21 cellular contexts compared by ENCODE assay signal in genomic region chr21:34649400-34649799, GRCh38. TPM values are rescaled to one million over a fixed set of nuclear protein-coding genes. Genes with fewer than 3 reads are reported as not detected.
"Had no signal": no experiment of that assay in that cellular context is flagged by ENCODE, and none has a peak within 500 bp of the region (broad histone marks: within the 10 kb centered on the region; RNA-seq: fewer than 3 reads in every experiment).

No MANE protein-coding gene starts in this region.

- H3K36me3 ChIP-seq: esophagus muscularis mucosa, gastroesophageal sphincter, heart left ventricle, neural progenitor cell, transverse colon, vagina, WERI-Rb-1 had no signal

- ATAC-seq: activated naive CD4-positive, alpha-beta T cell treated with anti-CD3 and anti-CD28 coated beads, Interleukin-2, amount 50 U/mL, for 72 hours; activated T-cell treated with anti-CD3 and anti-CD28 coated beads, Interleukin-2, amount 50 U/mL, for 72 hours; gastroesophageal sphincter; heart left ventricle; naive thymus-derived CD4-positive, alpha-beta T cell; right cardiac atrium; stimulated activated naive CD8-positive, alpha-beta T cell treated with anti-CD3 and anti-CD28 coated beads, Interleukin-15, Interleukin-2, amounts not matched to agents 100 U/mL and 50 U/mL, for 24 hours had no signal

- H3K9ac ChIP-seq: neural progenitor cell had no signal

- H3K27me3 ChIP-seq: vagina had no signal

- H3K4me3 ChIP-seq: esophagus muscularis mucosa, gastroesophageal sphincter, heart left ventricle, neural progenitor cell, transverse colon, vagina had no signal

- H3K9me3 ChIP-seq: vagina had no signal

- H3K4me1 ChIP-seq: esophagus muscularis mucosa, gastroesophageal sphincter, neural progenitor cell, vagina had no signal

- DNase-seq: activated CD4-positive, alpha-beta T cell treated with anti-CD3 and anti-CD28 coated beads, Interleukin-2, amount 50 U/mL, for 4 hours; activated effector memory CD4-positive, alpha-beta T cell treated with anti-CD3 and anti-CD28 coated beads, Interleukin-2, amount 50 U/mL, for 16 hours; activated T-cell treated with anti-CD3 and anti-CD28 coated beads, Interleukin-2, amount 50 U/mL, for 72 hours; cerebellar nuclear complex; effector CD8-positive, alpha-beta T cell; heart left ventricle; immature natural killer cell; kidney glomerular epithelial cell; mesenchymal stem cell; naive thymus-derived CD4-positive, alpha-beta T cell; right cardiac atrium; stimulated activated naive CD8-positive, alpha-beta T cell treated with anti-CD3 and anti-CD28 coated beads, Interleukin-15, Interleukin-2, amounts not matched to agents 100 U/mL and 50 U/mL, for 24 hours; transverse colon; WERI-Rb-1 had no signal

- H3K4me2 ChIP-seq: neural progenitor cell had no signal

- H2AFZ ChIP-seq: neural progenitor cell had no signal

- H3K27ac ChIP-seq: esophagus muscularis mucosa, gastroesophageal sphincter, heart left ventricle, neural progenitor cell, transverse colon, vagina, WERI-Rb-1 had no signal

RNA-seq across cellular contexts. Expression of gene CLIC6, which starts 19.4 kb away (rescaled TPM):
- total RNA-seq: bronchial epithelial cell, endothelial cell of umbilical vein had no signal
